ENCODE assay signal across 22 cellular contexts in the genomic region with DNA sequence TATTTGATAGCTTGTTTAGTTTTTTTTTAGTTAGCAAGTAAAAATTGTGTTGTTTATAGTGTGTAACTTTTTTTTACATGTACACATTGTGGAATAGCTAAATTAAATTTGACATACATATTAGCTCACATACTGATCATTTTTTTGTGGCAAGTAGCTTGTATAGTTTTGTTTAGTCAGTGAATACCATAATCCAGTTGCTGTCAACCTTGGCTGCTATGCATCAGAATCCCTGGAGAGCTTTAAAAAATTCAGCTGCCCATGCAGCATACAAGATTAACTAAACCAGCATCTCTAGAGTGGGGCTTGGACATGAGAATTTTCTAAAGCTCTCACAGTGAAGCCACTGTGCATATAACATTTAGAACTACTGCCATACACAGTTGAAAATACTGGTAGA. TPM values are rescaled to one million over a fixed set of nuclear protein-coding genes. Genes with fewer than 3 reads are reported as not detected.
DNase-seq lines count a peak whose midpoint lies in the region; ATAC-seq and TF ChIP-seq lines count a peak whose summit lies in the region.
"Had no signal": no experiment of that assay in that cellular context is flagged by ENCODE, and none has a peak within 500 bp of the region (broad histone marks: within the 10 kb centered on the region; RNA-seq: fewer than 3 reads in every experiment).

No MANE protein-coding gene starts in this region.

- TF ChIP-seq EP300 in SK-N-SH (IDR thresholded peaks at IDR 0.05; ENCODE audit: borderline replicate concordance in 1 of 2, low read depth in 1 of 2, low read length in 1 of 2) = no peak

- peaks cover 39% of the 10 kb centered on the region for H3F3A ChIP-seq in SK-N-SH (replicated peaks; ENCODE audit: insufficient read depth)

- H3K36me3 ChIP-seq in SK-N-SH (replicated peaks in 1 of 2; ENCODE audit: control insufficient read depth in 1 of 2, insufficient read depth in 2 of 2, low read length in 1 of 2) (peaks cover 11 to 18% of the 10 kb centered on the region in 2 experiments), HAP-1 (replicated peaks) (no peaks in the 10 kb centered on the region)
- H3K36me3 ChIP-seq: thoracic aorta had no signal

- H3K27me3 ChIP-seq in SK-N-SH (ENCODE audit: insufficient read depth) (no peaks in the 10 kb centered on the region), HAP-1 (ENCODE audit: low read depth) (no peaks in the 10 kb centered on the region)
- H3K27me3 ChIP-seq: heart left ventricle, Peyer's patch had no signal

- H3K27me3 Mint-ChIP-seq in nephron (ENCODE audit: low read depth) = no peaks in the 10 kb centered on the region
- H3K27me3 Mint-ChIP-seq: activated naive CD8-positive, alpha-beta T cell treated with anti-CD3 and anti-CD28 coated beads for 36 hours had no signal

- H3K9me2 ChIP-seq in SK-N-SH = no peaks in the 10 kb centered on the region

- H3K4me1 Mint-ChIP-seq in nephron = peaks cover 39% of the 10 kb centered on the region

- peak; percentile 35 for DNase-seq in AG20443 (ENCODE audit: low spot score)
- DNase-seq in SK-N-SH = no peak
- no peak for DNase-seq in epithelial cell of prostate (ENCODE audit: low read depth, low spot score)
- no peak for DNase-seq in DMS53 (lab: John Stamatoyannopoulos, UW)
- no peak for DNase-seq in superior temporal gyrus (ENCODE audit: extremely low spot score)
- DNase-seq in HAP-1 (ENCODE audit: low spot score in 2 of 2) = no peak
- DNase-seq: activated naive CD8-positive, alpha-beta T cell treated with anti-CD3 and anti-CD28 coated beads for 36 hours; activated T-cell treated with anti-CD3 and anti-CD28 coated beads, Interleukin-2, amount 50 U/mL, for 1 hour; heart left ventricle; islet precursor cell; NCI-H2029; NCI-H526 treated with DMSO at 0.1 percent for 48 hours; Peyer's patch; stimulated activated CD4-positive, alpha-beta T cell treated with anti-CD3 and anti-CD28 coated beads, Interleukin-4, amount 100 ng/mL, for 24 hours; stimulated activated CD8-positive, alpha-beta memory T cell treated with anti-CD3 and anti-CD28 coated beads, Interleukin-4, amount 100 ng/mL, for 48 hours had no signal

- H3K27ac ChIP-seq in SK-N-SH (ENCODE audit: low read depth in 2 of 2, low read length in 1 of 2) (no peak overlapping the region), epithelial cell of prostate (peak overlapping the region; percentile 36)
- H3K27ac ChIP-seq: C4-2B, Peyer's patch, thoracic aorta had no signal

- H3K9me3 ChIP-seq in SK-N-SH (no peaks in the 10 kb centered on the region), HAP-1 (no peaks in the 10 kb centered on the region)
- H3K9me3 ChIP-seq: heart left ventricle, Peyer's patch, thoracic aorta had no signal

- TF ChIP-seq CTCF in SK-N-SH (IDR thresholded peaks at IDR 0.05) = no peak
- no peak for TF ChIP-seq CTCF in nephron (IDR thresholded peaks at IDR 0.05; ENCODE audit: unreplicated experiment in 3 of 3)

- peaks cover 60% of the 10 kb centered on the region for H3K79me2 ChIP-seq in SK-N-SH (ENCODE audit: insufficient read depth)

- in situ Hi-C loops in HAP-1 (cut with MboI; ENCODE audit: low sequenced_read_pairs) = no loop called here

- H3K27ac Mint-ChIP-seq in nephron = peak overlapping the region in 2 of 3 experiments; percentile 33 to 61
- H3K27ac Mint-ChIP-seq: activated naive CD8-positive, alpha-beta T cell treated with anti-CD3 and anti-CD28 coated beads for 36 hours; mesothelial cell of epicardium had no signal

- POLR2A ChIA-PET in SK-N-SH (lab: Yijun Ruan, JAX) = no interaction called here

- no peak overlapping the region for H3K4me3 Mint-ChIP-seq in nephron
- H3K4me3 Mint-ChIP-seq: activated naive CD8-positive, alpha-beta T cell treated with anti-CD3 and anti-CD28 coated beads for 36 hours; mesothelial cell of epicardium had no signal

- H2AFZ ChIP-seq in SK-N-SH (ENCODE audit: low read depth) = no peak overlapping the region

- peaks cover 17% of the 10 kb centered on the region; the same call in 1 of the 2 replicates for H4K20me1 ChIP-seq in SK-N-SH (ENCODE audit: insufficient read depth)

- peaks cover 26% of the 10 kb centered on the region for H3K36me3 Mint-ChIP-seq in nephron (ENCODE audit: low read depth)

- no peak for ATAC-seq in HG03432 (IDR thresholded peaks at IDR 0.05; ENCODE audit: unreplicated experiment)
- ATAC-seq: heart left ventricle, HepG2, sciatic nerve had no signal

- CTCF ChIA-PET in SK-N-SH (lab: Yijun Ruan, JAX) = interaction anchor here (0.7 to 2.0 kb wide), 5 partner anchors 19 to 345 kb away, joined by 3 to 5 read pairs (median 3); no protein-coding TSS in a partner anchor

- H3K4me3 ChIP-seq in SK-N-SH (ENCODE audit: low read depth in 2 of 2, low read length in 1 of 2) (no peak overlapping the region), HAP-1 (no peak overlapping the region)
- H3K4me3 ChIP-seq: heart left ventricle, Peyer's patch, thoracic aorta had no signal

- H3K4me1 ChIP-seq in SK-N-SH (ENCODE audit: control insufficient read depth in 1 of 2, insufficient read depth in 2 of 2, low read depth in 1 of 2, low read length in 1 of 2) (peaks cover 9 to 48% of the 10 kb centered on the region in 2 experiments; a peak in 2 of 4 replicates), HAP-1 (no peaks in the 10 kb centered on the region; the same call in 1 of the 2 replicates)

- no peaks in the 10 kb centered on the region for H3K9me3 Mint-ChIP-seq in nephron
- H3K9me3 Mint-ChIP-seq: mesothelial cell of epicardium had no signal

- H3K4me2 ChIP-seq in SK-N-SH = no peak overlapping the region

- no peak for TF ChIP-seq RAD21 in SK-N-SH (IDR thresholded peaks at IDR 0.05; ENCODE audit: low read length)

- H3K9ac ChIP-seq in SK-N-SH = no peak overlapping the region

TF ChIP-seq in SK-N-SH, 30 proteins besides CTCF, POLR2A, EP300 and RAD21:
- TF ChIP-seq SMC3 (IDR thresholded peaks at IDR 0.05; ENCODE audit: low read depth, low read length) (no peak), RFX5 (IDR thresholded peaks at IDR 0.05; ENCODE audit: low read length) (no peak), FOXJ3 (CRISPR knock-in tag; IDR thresholded peaks at IDR 0.05) (no peak), FOXM1 (IDR thresholded peaks at IDR 0.05; ENCODE audit: low read depth) (no peak), TAF1 (IDR thresholded peaks at IDR 0.05; ENCODE audit: borderline replicate concordance, low read depth, low read length) (no peak), FOSL2 (IDR thresholded peaks at IDR 0.05; ENCODE audit: borderline replicate concordance, low read depth) (no peak), EZH2phosphoT487 (IDR thresholded peaks at IDR 0.05; ENCODE audit: borderline replicate concordance, low read depth) (no peak), RXRA (IDR thresholded peaks at IDR 0.05; ENCODE audit: borderline replicate concordance, low read depth) (no peak), TCF12 (IDR thresholded peaks at IDR 0.05) (peak; percentile 23), RCOR1 (IDR thresholded peaks at IDR 0.05; ENCODE audit: low read length) (no peak), NRF1 (IDR thresholded peaks at IDR 0.05; ENCODE audit: low read depth, low read length) (no peak)
- TF ChIP-seq, protein P1, sequence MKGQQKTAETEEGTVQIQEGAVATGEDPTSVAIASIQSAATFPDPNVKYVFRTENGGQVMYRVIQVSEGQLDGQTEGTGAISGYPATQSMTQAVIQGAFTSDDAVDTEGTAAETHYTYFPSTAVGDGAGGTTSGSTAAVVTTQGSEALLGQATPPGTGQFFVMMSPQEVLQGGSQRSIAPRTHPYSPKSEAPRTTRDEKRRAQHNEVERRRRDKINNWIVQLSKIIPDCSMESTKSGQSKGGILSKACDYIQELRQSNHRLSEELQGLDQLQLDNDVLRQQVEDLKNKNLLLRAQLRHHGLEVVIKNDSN (IDR thresholded peaks at IDR 0.05; ENCODE audit: borderline replicate concordance, low read depth) = no peak
- TF ChIP-seq, protein P2, sequence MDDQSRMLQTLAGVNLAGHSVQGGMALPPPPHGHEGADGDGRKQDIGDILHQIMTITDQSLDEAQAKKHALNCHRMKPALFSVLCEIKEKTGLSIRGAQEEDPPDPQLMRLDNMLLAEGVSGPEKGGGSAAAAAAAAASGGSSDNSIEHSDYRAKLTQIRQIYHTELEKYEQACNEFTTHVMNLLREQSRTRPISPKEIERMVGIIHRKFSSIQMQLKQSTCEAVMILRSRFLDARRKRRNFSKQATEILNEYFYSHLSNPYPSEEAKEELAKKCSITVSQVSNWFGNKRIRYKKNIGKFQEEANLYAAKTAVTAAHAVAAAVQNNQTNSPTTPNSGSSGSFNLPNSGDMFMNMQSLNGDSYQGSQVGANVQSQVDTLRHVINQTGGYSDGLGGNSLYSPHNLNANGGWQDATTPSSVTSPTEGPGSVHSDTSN (IDR thresholded peaks at IDR 0.05) = 0 out of 2 replicates have a peak, but pooled peaks have one; percentile 21
- TF ChIP-seq, protein P3, sequence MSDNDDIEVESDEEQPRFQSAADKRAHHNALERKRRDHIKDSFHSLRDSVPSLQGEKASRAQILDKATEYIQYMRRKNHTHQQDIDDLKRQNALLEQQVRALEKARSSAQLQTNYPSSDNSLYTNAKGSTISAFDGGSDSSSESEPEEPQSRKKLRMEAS (IDR thresholded peaks at IDR 0.05; ENCODE audit: low read depth) = no peak
- TF ChIP-seq, protein P4, sequence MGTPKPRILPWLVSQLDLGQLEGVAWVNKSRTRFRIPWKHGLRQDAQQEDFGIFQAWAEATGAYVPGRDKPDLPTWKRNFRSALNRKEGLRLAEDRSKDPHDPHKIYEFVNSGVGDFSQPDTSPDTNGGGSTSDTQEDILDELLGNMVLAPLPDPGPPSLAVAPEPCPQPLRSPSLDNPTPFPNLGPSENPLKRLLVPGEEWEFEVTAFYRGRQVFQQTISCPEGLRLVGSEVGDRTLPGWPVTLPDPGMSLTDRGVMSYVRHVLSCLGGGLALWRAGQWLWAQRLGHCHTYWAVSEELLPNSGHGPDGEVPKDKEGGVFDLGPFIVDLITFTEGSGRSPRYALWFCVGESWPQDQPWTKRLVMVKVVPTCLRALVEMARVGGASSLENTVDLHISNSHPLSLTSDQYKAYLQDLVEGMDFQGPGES (IDR thresholded peaks at IDR 0.05; ENCODE audit: low read depth, low read length) = no peak
- TF ChIP-seq, protein P5, sequence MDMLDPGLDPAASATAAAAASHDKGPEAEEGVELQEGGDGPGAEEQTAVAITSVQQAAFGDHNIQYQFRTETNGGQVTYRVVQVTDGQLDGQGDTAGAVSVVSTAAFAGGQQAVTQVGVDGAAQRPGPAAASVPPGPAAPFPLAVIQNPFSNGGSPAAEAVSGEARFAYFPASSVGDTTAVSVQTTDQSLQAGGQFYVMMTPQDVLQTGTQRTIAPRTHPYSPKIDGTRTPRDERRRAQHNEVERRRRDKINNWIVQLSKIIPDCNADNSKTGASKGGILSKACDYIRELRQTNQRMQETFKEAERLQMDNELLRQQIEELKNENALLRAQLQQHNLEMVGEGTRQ (IDR thresholded peaks at IDR 0.05; ENCODE audit: borderline replicate concordance, low read depth, low read length) = no peak
TF ChIP-seq in SK-N-SH: peak in this region for 2.

RNA-seq across cellular contexts. Expression of a gene that starts 54.0 kb away (rescaled TPM):
- polyA plus RNA-seq in SK-N-SH (2012; rRNA removed) = 6.0 and 7.6 TPM in 2 replicates
- 10.1 and 12.7 TPM in 2 replicates for polyA plus RNA-seq in SK-N-SH (2012; cell fraction: cytosol; rRNA removed)
- 3.8 and 7.2 TPM in 2 replicates for polyA plus RNA-seq in SK-N-SH (2012; cell fraction: nucleus; rRNA removed)
